In genomic region chr15:88467073-88467934, GRCh38 we compare ENCODE assay signal across 1 cellular context.
TF ChIP-seq lines count a peak whose summit lies in the region.

Gene MRPL46 (minus strand): TSS chr15:88467388. CDS start chr15:88467377, 11 bp downstream.
Gene MRPS11 (plus strand): TSS chr15:88467708. CDS start chr15:88467718, 10 bp downstream.

TF ChIP-seq in HepG2, 621 proteins besides CTCF, POLR2A, EP300 and RAD21 (continued from another document and continues in another):
- TF ChIP-seq SKIL (CRISPR knock-in tag; IDR thresholded peaks at IDR 0.05; ENCODE audit: borderline replicate concordance) (no peak; the same call in 1 of the 2 replicates), PRDM15 (CRISPR knock-in tag; IDR thresholded peaks at IDR 0.05) (no peak), KLF13 (CRISPR knock-in tag; IDR thresholded peaks at IDR 0.05) (no peak), ZNF83 (CRISPR knock-in tag; IDR thresholded peaks at IDR 0.05; ENCODE audit: borderline replicate concordance) (no peak), MLX (CRISPR knock-in tag; IDR thresholded peaks at IDR 0.05) (no peak), HIC2 (CRISPR knock-in tag; IDR thresholded peaks at IDR 0.05; ENCODE audit: low read depth) (no peak), SRY (CRISPR knock-in tag; IDR thresholded peaks at IDR 0.05) (no peak), KLF9 (CRISPR knock-in tag; IDR thresholded peaks at IDR 0.05; ENCODE audit: low read depth) (no peak), HNF4G (IDR thresholded peaks at IDR 0.05; ENCODE audit: borderline replicate concordance, low read depth, low read length) (no peak), HNF4G (CRISPR knock-in tag; IDR thresholded peaks at IDR 0.05; ENCODE audit: borderline replicate concordance, low read depth) (no peak), ZNF484 (CRISPR knock-in tag; IDR thresholded peaks at IDR 0.05; ENCODE audit: borderline replicate concordance, low read depth) (no peak), JUNB (CRISPR knock-in tag; IDR thresholded peaks at IDR 0.05; ENCODE audit: borderline replicate concordance) (no peak), SMAD1 (CRISPR knock-in tag; IDR thresholded peaks at IDR 0.05; ENCODE audit: borderline replicate concordance, low read depth) (no peak; the same call in 1 of the 2 replicates), NFKBIZ (CRISPR knock-in tag; IDR thresholded peaks at IDR 0.05) (no peak), KAT7 (CRISPR knock-in tag; IDR thresholded peaks at IDR 0.05; ENCODE audit: borderline replicate concordance) (no peak), TFE3 (CRISPR knock-in tag; IDR thresholded peaks at IDR 0.05) (peak; percentile 10; the same call in 1 of the 2 replicates), NONO (IDR thresholded peaks at IDR 0.05) (no peak), NONO (CRISPR knock-in tag; conservative IDR thresholded peaks at IDR 0.05) (peak; percentile 59; the same call in 1 of the 2 replicates), ZNF674 (CRISPR knock-in tag; IDR thresholded peaks at IDR 0.05; ENCODE audit: low read depth) (no peak), ELF4 (CRISPR knock-in tag; IDR thresholded peaks at IDR 0.05; ENCODE audit: borderline replicate concordance) (no peak), U2AF1 (optimal IDR thresholded peaks at IDR 0.05; ENCODE audit: low read depth, low read length) (no peak), ZNF3 (CRISPR knock-in tag; IDR thresholded peaks at IDR 0.05) (0 out of 2 replicates have a peak, but pooled peaks have one; percentile 11), ZFAT (CRISPR knock-in tag; conservative IDR thresholded peaks at IDR 0.05) (no peak), ZNF570 (CRISPR knock-in tag; IDR thresholded peaks at IDR 0.05; ENCODE audit: borderline replicate concordance) (no peak), AGO2 (optimal IDR thresholded peaks at IDR 0.05; ENCODE audit: low read depth, low read length) (peak; percentile 37), ZSCAN22 (CRISPR knock-in tag; IDR thresholded peaks at IDR 0.05) (no peak), TBX3 (IDR thresholded peaks at IDR 0.05; ENCODE audit: borderline replicate concordance) (no peak), MXD4 (CRISPR knock-in tag; IDR thresholded peaks at IDR 0.05) (no peak; the same call in 1 of the 2 replicates), ZMAT3 (CRISPR knock-in tag; conservative IDR thresholded peaks at IDR 0.05) (no peak; the same call in 1 of the 2 replicates), ZNF143 (CRISPR knock-in tag; IDR thresholded peaks at IDR 0.05) (peak; percentile 95)
- TF ChIP-seq, protein P1, sequence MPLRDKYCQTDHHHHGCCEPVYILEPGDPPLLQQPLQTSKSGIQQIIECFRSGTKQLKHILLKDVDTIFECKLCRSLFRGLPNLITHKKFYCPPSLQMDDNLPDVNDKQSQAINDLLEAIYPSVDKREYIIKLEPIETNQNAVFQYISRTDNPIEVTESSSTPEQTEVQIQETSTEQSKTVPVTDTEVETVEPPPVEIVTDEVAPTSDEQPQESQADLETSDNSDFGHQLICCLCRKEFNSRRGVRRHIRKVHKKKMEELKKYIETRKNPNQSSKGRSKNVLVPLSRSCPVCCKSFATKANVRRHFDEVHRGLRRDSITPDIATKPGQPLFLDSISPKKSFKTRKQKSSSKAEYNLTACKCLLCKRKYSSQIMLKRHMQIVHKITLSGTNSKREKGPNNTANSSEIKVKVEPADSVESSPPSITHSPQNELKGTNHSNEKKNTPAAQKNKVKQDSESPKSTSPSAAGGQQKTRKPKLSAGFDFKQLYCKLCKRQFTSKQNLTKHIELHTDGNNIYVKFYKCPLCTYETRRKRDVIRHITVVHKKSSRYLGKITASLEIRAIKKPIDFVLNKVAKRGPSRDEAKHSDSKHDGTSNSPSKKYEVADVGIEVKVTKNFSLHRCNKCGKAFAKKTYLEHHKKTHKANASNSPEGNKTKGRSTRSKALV (CRISPR knock-in tag; IDR thresholded peaks at IDR 0.05), result peak; percentile 33; the same call in 1 of the 2 replicates
- TF ChIP-seq, protein P2, sequence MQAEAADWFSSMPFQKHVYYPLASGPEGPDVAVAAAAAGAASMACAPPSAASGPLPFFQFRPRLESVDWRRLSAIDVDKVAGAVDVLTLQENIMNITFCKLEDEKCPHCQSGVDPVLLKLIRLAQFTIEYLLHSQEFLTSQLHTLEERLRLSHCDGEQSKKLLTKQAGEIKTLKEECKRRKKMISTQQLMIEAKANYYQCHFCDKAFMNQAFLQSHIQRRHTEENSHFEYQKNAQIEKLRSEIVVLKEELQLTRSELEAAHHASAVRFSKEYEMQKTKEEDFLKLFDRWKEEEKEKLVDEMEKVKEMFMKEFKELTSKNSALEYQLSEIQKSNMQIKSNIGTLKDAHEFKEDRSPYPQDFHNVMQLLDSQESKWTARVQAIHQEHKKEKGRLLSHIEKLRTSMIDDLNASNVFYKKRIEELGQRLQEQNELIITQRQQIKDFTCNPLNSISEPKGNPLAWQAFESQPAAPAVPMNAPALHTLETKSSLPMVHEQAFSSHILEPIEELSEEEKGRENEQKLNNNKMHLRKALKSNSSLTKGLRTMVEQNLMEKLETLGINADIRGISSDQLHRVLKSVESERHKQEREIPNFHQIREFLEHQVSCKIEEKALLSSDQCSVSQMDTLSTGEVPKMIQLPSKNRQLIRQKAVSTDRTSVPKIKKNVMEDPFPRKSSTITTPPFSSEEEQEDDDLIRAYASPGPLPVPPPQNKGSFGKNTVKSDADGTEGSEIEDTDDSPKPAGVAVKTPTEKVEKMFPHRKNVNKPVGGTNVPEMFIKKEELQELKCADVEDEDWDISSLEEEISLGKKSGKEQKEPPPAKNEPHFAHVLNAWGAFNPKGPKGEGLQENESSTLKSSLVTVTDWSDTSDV (CRISPR knock-in tag; IDR thresholded peaks at IDR 0.05), result no peak
- TF ChIP-seq, protein P3, sequence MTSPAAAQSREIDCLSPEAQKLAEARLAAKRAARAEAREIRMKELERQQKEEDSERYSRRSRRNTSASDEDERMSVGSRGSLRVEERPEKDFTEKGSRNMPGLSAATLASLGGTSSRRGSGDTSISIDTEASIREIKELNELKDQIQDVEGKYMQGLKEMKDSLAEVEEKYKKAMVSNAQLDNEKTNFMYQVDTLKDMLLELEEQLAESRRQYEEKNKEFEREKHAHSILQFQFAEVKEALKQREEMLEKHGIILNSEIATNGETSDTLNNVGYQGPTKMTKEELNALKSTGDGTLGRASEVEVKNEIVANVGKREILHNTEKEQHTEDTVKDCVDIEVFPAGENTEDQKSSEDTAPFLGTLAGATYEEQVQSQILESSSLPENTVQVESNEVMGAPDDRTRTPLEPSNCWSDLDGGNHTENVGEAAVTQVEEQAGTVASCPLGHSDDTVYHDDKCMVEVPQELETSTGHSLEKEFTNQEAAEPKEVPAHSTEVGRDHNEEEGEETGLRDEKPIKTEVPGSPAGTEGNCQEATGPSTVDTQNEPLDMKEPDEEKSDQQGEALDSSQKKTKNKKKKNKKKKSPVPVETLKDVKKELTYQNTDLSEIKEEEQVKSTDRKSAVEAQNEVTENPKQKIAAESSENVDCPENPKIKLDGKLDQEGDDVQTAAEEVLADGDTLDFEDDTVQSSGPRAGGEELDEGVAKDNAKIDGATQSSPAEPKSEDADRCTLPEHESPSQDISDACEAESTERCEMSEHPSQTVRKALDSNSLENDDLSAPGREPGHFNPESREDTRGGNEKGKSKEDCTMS (CRISPR knock-in tag; conservative IDR thresholded peaks at IDR 0.05), result no peak
- TF ChIP-seq, protein P4, sequence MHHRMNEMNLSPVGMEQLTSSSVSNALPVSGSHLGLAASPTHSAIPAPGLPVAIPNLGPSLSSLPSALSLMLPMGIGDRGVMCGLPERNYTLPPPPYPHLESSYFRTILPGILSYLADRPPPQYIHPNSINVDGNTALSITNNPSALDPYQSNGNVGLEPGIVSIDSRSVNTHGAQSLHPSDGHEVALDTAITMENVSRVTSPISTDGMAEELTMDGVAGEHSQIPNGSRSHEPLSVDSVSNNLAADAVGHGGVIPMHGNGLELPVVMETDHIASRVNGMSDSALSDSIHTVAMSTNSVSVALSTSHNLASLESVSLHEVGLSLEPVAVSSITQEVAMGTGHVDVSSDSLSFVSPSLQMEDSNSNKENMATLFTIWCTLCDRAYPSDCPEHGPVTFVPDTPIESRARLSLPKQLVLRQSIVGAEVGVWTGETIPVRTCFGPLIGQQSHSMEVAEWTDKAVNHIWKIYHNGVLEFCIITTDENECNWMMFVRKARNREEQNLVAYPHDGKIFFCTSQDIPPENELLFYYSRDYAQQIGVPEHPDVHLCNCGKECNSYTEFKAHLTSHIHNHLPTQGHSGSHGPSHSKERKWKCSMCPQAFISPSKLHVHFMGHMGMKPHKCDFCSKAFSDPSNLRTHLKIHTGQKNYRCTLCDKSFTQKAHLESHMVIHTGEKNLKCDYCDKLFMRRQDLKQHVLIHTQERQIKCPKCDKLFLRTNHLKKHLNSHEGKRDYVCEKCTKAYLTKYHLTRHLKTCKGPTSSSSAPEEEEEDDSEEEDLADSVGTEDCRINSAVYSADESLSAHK (CRISPR knock-in tag; IDR thresholded peaks at IDR 0.05; ENCODE audit: borderline replicate concordance), result no peak
- TF ChIP-seq, protein P5, sequence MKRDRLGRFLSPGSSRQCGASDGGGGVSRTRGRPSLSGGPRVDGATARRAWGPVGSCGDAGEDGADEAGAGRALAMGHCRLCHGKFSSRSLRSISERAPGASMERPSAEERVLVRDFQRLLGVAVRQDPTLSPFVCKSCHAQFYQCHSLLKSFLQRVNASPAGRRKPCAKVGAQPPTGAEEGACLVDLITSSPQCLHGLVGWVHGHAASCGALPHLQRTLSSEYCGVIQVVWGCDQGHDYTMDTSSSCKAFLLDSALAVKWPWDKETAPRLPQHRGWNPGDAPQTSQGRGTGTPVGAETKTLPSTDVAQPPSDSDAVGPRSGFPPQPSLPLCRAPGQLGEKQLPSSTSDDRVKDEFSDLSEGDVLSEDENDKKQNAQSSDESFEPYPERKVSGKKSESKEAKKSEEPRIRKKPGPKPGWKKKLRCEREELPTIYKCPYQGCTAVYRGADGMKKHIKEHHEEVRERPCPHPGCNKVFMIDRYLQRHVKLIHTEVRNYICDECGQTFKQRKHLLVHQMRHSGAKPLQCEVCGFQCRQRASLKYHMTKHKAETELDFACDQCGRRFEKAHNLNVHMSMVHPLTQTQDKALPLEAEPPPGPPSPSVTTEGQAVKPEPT (CRISPR knock-in tag; IDR thresholded peaks at IDR 0.05; ENCODE audit: low read depth), result peak; percentile 44; the same call in 1 of the 2 replicates
